20 cellular contexts compared by ENCODE assay signal in the genomic region with DNA sequence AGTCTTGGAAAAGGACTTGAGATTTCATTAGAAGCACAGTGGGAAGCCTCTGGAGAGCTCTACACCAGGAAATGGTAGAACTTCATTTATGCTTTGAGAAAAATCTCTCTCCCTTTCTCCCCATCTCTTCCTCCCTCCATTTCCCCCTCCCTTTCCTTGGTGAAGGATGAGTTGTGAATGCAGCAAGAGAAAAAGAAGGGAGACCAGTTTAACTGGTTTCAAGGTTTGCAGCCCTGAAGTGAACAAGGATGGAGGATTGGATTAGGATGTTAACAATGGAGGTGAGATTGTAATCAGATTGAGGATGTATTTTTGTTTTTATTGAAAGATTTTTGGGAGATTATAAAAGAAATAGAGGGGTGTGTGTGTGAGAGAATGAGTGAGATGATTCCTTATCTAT.
"Had no signal": no experiment of that assay in that cellular context is flagged by ENCODE, and none has a peak within 500 bp of the region (broad histone marks: within the 10 kb centered on the region; RNA-seq: fewer than 3 reads in every experiment).

No MANE protein-coding gene starts in this region.

- H3K36me3 Mint-ChIP-seq: activated naive CD8-positive, alpha-beta T cell treated with anti-CD3 and anti-CD28 coated beads for 36 hours had no signal

- H3K36me3 ChIP-seq: left ventricle myocardium inferior, thyroid gland had no signal

- H3K27ac ChIP-seq: left ventricle myocardium inferior had no signal

- H3K9me3 ChIP-seq: left ventricle myocardium inferior, thyroid gland had no signal

- H3K27me3 ChIP-seq: thyroid gland had no signal

- DNase-seq: activated CD4-positive, alpha-beta memory T cell treated with anti-CD3 and anti-CD28 coated beads, Interleukin-2, amount 10 ng/mL, durations not matched to agents 7 days and 5 days; activated CD4-positive, alpha-beta T cell treated with anti-CD3 and anti-CD28 coated beads for 48 hours; activated CD4-positive, CD25-positive, alpha-beta regulatory T cell; activated naive CD4-positive, alpha-beta T cell; activated naive CD8-positive, alpha-beta T cell treated with anti-CD3 and anti-CD28 coated beads for 36 hours; activated T-cell treated with anti-CD3 and anti-CD28 coated beads, Interleukin-2, amount 50 U/mL, for 1 hour; amniotic stem cell; effector memory CD8-positive, alpha-beta T cell; foreskin melanocyte; hypothalamus; left ventricle myocardium inferior; mammary epithelial cell; nephron progenitor cell; occipital lobe; posterior cingulate gyrus; retina; stimulated activated CD8-positive, alpha-beta memory T cell treated with anti-CD3 and anti-CD28 coated beads, Interleukin-4, amount 100 ng/mL, for 48 hours; stimulated activated naive CD4-positive, alpha-beta T cell; thyroid gland had no signal

- H3K4me3 ChIP-seq: left ventricle myocardium inferior, thyroid gland had no signal

- H3K27ac Mint-ChIP-seq: activated CD4-positive, alpha-beta memory T cell treated with anti-CD3 and anti-CD28 coated beads, Interleukin-2, amount 10 ng/mL, durations not matched to agents 7 days and 5 days; activated naive CD8-positive, alpha-beta T cell treated with anti-CD3 and anti-CD28 coated beads for 36 hours; activated T-helper 17 cell treated with anti-CD3 and anti-CD28 coated beads, Interleukin-2, amount 50 U/mL, for 72 hours; effector memory CD8-positive, alpha-beta T cell had no signal

- H3K9me3 Mint-ChIP-seq: activated CD4-positive, alpha-beta memory T cell treated with anti-CD3 and anti-CD28 coated beads, Interleukin-2, amount 10 ng/mL, durations not matched to agents 7 days and 5 days; activated naive CD8-positive, alpha-beta T cell treated with anti-CD3 and anti-CD28 coated beads for 36 hours; nephron progenitor cell had no signal

- H3K4me3 Mint-ChIP-seq: activated CD4-positive, alpha-beta memory T cell treated with anti-CD3 and anti-CD28 coated beads, Interleukin-2, amount 10 ng/mL, durations not matched to agents 7 days and 5 days; activated naive CD8-positive, alpha-beta T cell treated with anti-CD3 and anti-CD28 coated beads for 36 hours; activated T-helper 17 cell treated with anti-CD3 and anti-CD28 coated beads, Interleukin-2, amount 50 U/mL, for 72 hours; effector memory CD8-positive, alpha-beta T cell; nephron progenitor cell had no signal

- H3K27me3 Mint-ChIP-seq: activated CD4-positive, alpha-beta memory T cell treated with anti-CD3 and anti-CD28 coated beads, Interleukin-2, amount 10 ng/mL, durations not matched to agents 7 days and 5 days; activated naive CD8-positive, alpha-beta T cell treated with anti-CD3 and anti-CD28 coated beads for 36 hours; activated T-helper 17 cell treated with anti-CD3 and anti-CD28 coated beads, Interleukin-2, amount 50 U/mL, for 72 hours; effector memory CD8-positive, alpha-beta T cell had no signal
